ENCODE assay signal across 22 cellular contexts in the genomic region with DNA sequence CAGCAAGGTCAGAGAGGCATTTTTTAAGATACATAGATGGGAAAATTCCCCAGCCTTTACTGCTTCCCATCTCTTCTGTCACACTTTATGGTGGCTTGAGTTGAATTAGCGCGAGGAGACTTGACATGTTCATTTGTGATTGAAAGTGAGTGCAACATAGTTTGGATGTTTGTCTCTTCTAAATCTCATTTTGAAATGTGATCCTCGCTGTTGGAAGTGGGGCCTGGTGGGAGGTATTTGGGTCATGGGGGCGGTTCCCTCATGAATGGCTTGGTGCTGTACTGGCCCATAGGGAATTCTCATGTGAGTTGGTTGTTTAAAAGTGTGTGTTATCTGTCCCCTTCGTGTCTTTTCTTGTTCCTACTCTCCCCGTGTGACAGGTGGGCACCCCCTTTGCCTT.
DNase-seq lines count a peak whose midpoint lies in the region; ATAC-seq, FAIRE-seq and TF ChIP-seq lines count a peak whose summit lies in the region.
"Had no signal": no experiment of that assay in that cellular context is flagged by ENCODE, and none has a peak within 500 bp of the region (broad histone marks: within the 10 kb centered on the region; RNA-seq: fewer than 3 reads in every experiment).

No MANE protein-coding gene starts in this region.

- WGBS in HUES64: 58% methylated on average over 6 of the region's 6 CpGs

- H3K4me1 Mint-ChIP-seq in glutamatergic neuron (ENCODE audit: low read depth, unreplicated experiment): peaks cover 36% of the 10 kb centered on the region
- H3K4me1 Mint-ChIP-seq in CD4-positive, alpha-beta T cell (ENCODE audit: low read depth): peaks cover 5% of the 10 kb centered on the region

- no peak overlapping the region for H3K4me3 ChIP-seq in HUES64 (ENCODE audit: low read length)
- no peak overlapping the region for H3K4me3 ChIP-seq in uterus
- H3K4me3 ChIP-seq: A549, GM23248 had no signal

- H3K27me3 Mint-ChIP-seq in glutamatergic neuron (ENCODE audit: unreplicated experiment): no peaks in the 10 kb centered on the region
- no peaks in the 10 kb centered on the region for H3K27me3 Mint-ChIP-seq in CD4-positive, alpha-beta T cell

- no peak for ATAC-seq in CD4-positive, alpha-beta T cell (ENCODE audit: poor library complexity)
- no peak for ATAC-seq in HG02798 (IDR thresholded peaks at IDR 0.05; ENCODE audit: poor library complexity, unreplicated experiment)
- ATAC-seq: A549, HCT116, Panc1 had no signal

- peak; percentile 6 for FAIRE-seq in D721Med (lab: Jason Lieb, UNC)
- FAIRE-seq: A549 had no signal

- H3K9ac ChIP-seq in HUES64 (ENCODE audit: low read depth, low read length): no peak overlapping the region
- H3K9ac ChIP-seq: GM23248 had no signal

- no peaks in the 10 kb centered on the region for H3K36me3 ChIP-seq in HUES64 (ENCODE audit: insufficient read depth, low read length)
- H3K36me3 ChIP-seq in uterus: no peaks in the 10 kb centered on the region
- H3K36me3 ChIP-seq: BE2C had no signal

- CTCF ChIA-PET in CD4-positive, alpha-beta T cell (lab: Charles Lee): no interaction called here

- H3K36me3 Mint-ChIP-seq in glutamatergic neuron (ENCODE audit: unreplicated experiment): no peaks in the 10 kb centered on the region
- H3K36me3 Mint-ChIP-seq in CD4-positive, alpha-beta T cell (ENCODE audit: low read depth): peaks cover 14% of the 10 kb centered on the region

- TF ChIP-seq POLR2A in uterus (IDR thresholded peaks at IDR 0.05): no peak

- H3K27ac Mint-ChIP-seq in glutamatergic neuron (ENCODE audit: unreplicated experiment): peak overlapping the region; percentile 36
- no peak overlapping the region for H3K27ac Mint-ChIP-seq in CD4-positive, alpha-beta T cell

- DNase-seq in D721Med (ENCODE audit: insufficient read length, low spot score) (no peak), glutamatergic neuron (no peak), iPS-NIHi11 (ENCODE audit: low spot score) (peak; percentile 13), uterus (no peak)
- no peak for DNase-seq in activated effector memory CD4-positive, alpha-beta T cell treated with anti-CD3 and anti-CD28 coated beads, Interleukin-2, amount 50 U/mL, for 16 hours
- no peak for DNase-seq in CD4-positive, alpha-beta T cell
- DNase-seq: BE2C, DMS79, KG1, NCI-H1092 treated with DMSO at 0.1 percent for 48 hours, NCI-H1436 treated with DMSO at 0.1 percent for 48 hours, NCI-H1930, NCI-H226, NCI-H510A treated with DMSO at 0.1 percent for 48 hours, NCI-H748 treated with DMSO at 0.1 percent for 48 hours had no signal

- peak overlapping the region; percentile 32 for H3K4me3 Mint-ChIP-seq in glutamatergic neuron (ENCODE audit: unreplicated experiment)
- no peak overlapping the region for H3K4me3 Mint-ChIP-seq in CD4-positive, alpha-beta T cell

- TF ChIP-seq CTCF in D721Med (IDR thresholded peaks at IDR 0.05; ENCODE audit: insufficient read depth, missing control alignments) (no peak), glutamatergic neuron (IDR thresholded peaks at IDR 0.05; ENCODE audit: partially characterized antibody, unreplicated experiment) (no peak), uterus (IDR thresholded peaks at IDR 0.05) (no peak)
- no peak for TF ChIP-seq CTCF in CD4-positive, alpha-beta T cell (IDR thresholded peaks at IDR 0.05)

- intact Hi-C loops in CD4-positive, alpha-beta T cell (cut with DNase I, micrococcal nuclease): no loop called here
- intact Hi-C loops in uterus (cut with DNase I; ENCODE audit: low total_unique reads): no loop called here

- POLR2A ChIA-PET in CD4-positive, alpha-beta T cell (lab: Charles Lee): no interaction called here

- H3K27me3 ChIP-seq in HUES64 (ENCODE audit: insufficient read depth, low read length) (no peaks in the 10 kb centered on the region), uterus (no peaks in the 10 kb centered on the region)
- H3K27me3 ChIP-seq in CD4-positive, alpha-beta T cell (ENCODE audit: control insufficient read depth, insufficient read depth, low read length): no peaks in the 10 kb centered on the region
- H3K27me3 ChIP-seq: BE2C had no signal

- peak overlapping the region; percentile 47; the same call in 1 of the 2 replicates for H3K27ac ChIP-seq in HUES64 (ENCODE audit: low read depth, low read length)
- no peak overlapping the region for H3K27ac ChIP-seq in CD4-positive, alpha-beta T cell (ENCODE audit: low read depth, low read length)
- H3K27ac ChIP-seq in uterus: no peak overlapping the region
- H3K27ac ChIP-seq: A549, GM23248, HL-60 had no signal

- no peaks in the 10 kb centered on the region for H3K9me3 ChIP-seq in HUES64 (ENCODE audit: insufficient read depth, low read depth, low read length)
- H3K9me3 ChIP-seq in CD4-positive, alpha-beta T cell (ENCODE audit: control insufficient read depth, low read length): no peaks in the 10 kb centered on the region
- H3K9me3 ChIP-seq in uterus: no peaks in the 10 kb centered on the region
- H3K9me3 ChIP-seq: A549, BE2C had no signal

- H3K4me1 ChIP-seq in HUES64 (ENCODE audit: insufficient read depth, low read length) (peaks cover 21% of the 10 kb centered on the region), uterus (no peaks in the 10 kb centered on the region)
- H3K4me1 ChIP-seq: A549, BE2C had no signal

- peaks cover 4% of the 10 kb centered on the region for H3K9me3 Mint-ChIP-seq in glutamatergic neuron (ENCODE audit: unreplicated experiment)
- H3K9me3 Mint-ChIP-seq in CD4-positive, alpha-beta T cell: no peaks in the 10 kb centered on the region
